ENCODE assay signal across 21 cellular contexts in genomic region chr1:4324621-4325020, GRCh38.
"Had no signal": no experiment of that assay in that cellular context is flagged by ENCODE, and none has a peak within 500 bp of the region (broad histone marks: within the 10 kb centered on the region; RNA-seq: fewer than 3 reads in every experiment).

No MANE protein-coding gene starts in this region.

- H3K9me2 ChIP-seq: SK-N-SH had no signal

- H3K9ac ChIP-seq: SK-N-SH had no signal

- H2AFZ ChIP-seq: PC-9 had no signal

- DNase-seq: KBM-7, MM.1S, NCI-H1092 treated with DMSO at 0.1 percent for 48 hours, NCI-H1436, NCI-H187, NCI-H2029, NCI-H2081 treated with DMSO at 0.1 percent for 48 hours, NCI-H2171, NCI-H226, NCI-H446, NCI-H510A, NCI-H524 treated with DMSO at 0.1 percent for 48 hours, NCI-H69, NCI-H774, PC-9, Peyer's patch, RPMI8226, SHP77, SK-N-SH, SW 1271 had no signal

- H3K27ac ChIP-seq: HL-60, PC-9, Peyer's patch had no signal

- H3K9me3 ChIP-seq: SK-N-SH had no signal

- H3K27me3 ChIP-seq: Peyer's patch had no signal

- H3K4me2 ChIP-seq: PC-9, SK-N-SH had no signal

- H3K36me3 ChIP-seq: Peyer's patch had no signal

- H3K4me3 ChIP-seq: PC-9, Peyer's patch had no signal

- H3K4me1 ChIP-seq: Peyer's patch had no signal
